8 cellular contexts compared by ENCODE assay signal in the genomic region with DNA sequence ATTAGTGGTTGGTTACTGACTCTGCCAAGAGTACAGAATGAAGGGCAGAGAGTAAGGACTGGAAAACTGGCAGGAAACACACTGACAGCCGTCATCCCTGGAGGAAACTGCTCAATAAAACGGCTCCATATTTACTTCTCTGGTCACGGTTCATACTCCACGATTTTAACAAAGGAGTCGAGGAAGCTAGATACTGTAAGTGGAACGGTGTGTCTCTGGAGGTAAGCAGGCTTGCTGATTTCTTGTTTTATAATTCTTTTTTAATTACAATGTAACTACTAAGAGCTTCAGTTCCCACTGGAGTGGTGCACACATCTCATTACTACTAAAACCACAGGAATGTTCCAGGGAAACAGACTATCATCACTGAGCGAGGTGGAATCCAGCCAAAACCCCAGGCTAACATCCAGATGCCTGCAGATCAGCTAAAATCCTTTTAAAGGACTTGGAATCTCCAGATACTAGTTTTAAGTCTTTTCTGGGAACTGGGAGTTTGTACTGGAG. TPM values are rescaled to one million over a fixed set of nuclear protein-coding genes. Genes with fewer than 3 reads are reported as not detected.
A peak's percentile ranks its signal among the peaks of the same experiment; 100 is the strongest.
DNase-seq lines count a peak whose midpoint lies in the region; ATAC-seq and TF ChIP-seq lines count a peak whose summit lies in the region.

No MANE protein-coding gene starts in this region.

- H3K27me3 Mint-ChIP-seq in Caco-2 (ENCODE audit: insufficient read depth, unreplicated experiment), result no peaks in the 10 kb centered on the region
- no peaks in the 10 kb centered on the region for H3K27me3 Mint-ChIP-seq in CD4-positive, alpha-beta memory T cell

- no peak overlapping the region for H3K4me3 ChIP-seq in Caco-2 (ENCODE audit: low read depth, low read length)
- no peak overlapping the region for H3K4me3 ChIP-seq in parathyroid adenoma (ENCODE audit: low read depth, low read length)
- no peak overlapping the region for H3K4me3 ChIP-seq in CD4-positive, alpha-beta memory T cell (ENCODE audit: low read length in 2 of 2)

- DNase-seq in Caco-2 (no peak), RWPE1 (ENCODE audit: low spot score) (peak; percentile 88), fibroblast of peridontal ligament (ENCODE audit: extremely low read depth) (peak; percentile 99), NCI-H2171 (lab: John Stamatoyannopoulos, UW) (no peak)
- no peak for DNase-seq in CD4-positive, alpha-beta memory T cell

- no peak overlapping the region for H3K4me3 Mint-ChIP-seq in Caco-2 (ENCODE audit: unreplicated experiment)
- no peak overlapping the region for H3K4me3 Mint-ChIP-seq in CD4-positive, alpha-beta memory T cell

- POLR2A ChIA-PET in Caco-2 (lab: Charles Lee) (no interaction called here), RWPE1 (lab: Yijun Ruan, JAX; ENCODE audit: low non-redundant PET) (no interaction called here)
- POLR2A ChIA-PET in CD4-positive, alpha-beta memory T cell (lab: Charles Lee; ENCODE audit: partially characterized antibody), result no interaction called here

- H3K4me2 ChIP-seq in parathyroid adenoma (ENCODE audit: low read length), result no peak overlapping the region

- H3K9me3 Mint-ChIP-seq in Caco-2 (ENCODE audit: unreplicated experiment), result no peaks in the 10 kb centered on the region
- no peaks in the 10 kb centered on the region for H3K9me3 Mint-ChIP-seq in CD4-positive, alpha-beta memory T cell

- H3K4me1 Mint-ChIP-seq in Caco-2 (ENCODE audit: low read depth, unreplicated experiment), result no peaks in the 10 kb centered on the region
- H3K4me1 Mint-ChIP-seq in CD4-positive, alpha-beta memory T cell, result peaks cover 0 to 10% (median 1%) of the 10 kb centered on the region in 4 donors

- H3K79me2 ChIP-seq in parathyroid adenoma, result no peaks in the 10 kb centered on the region

- no peak for ATAC-seq in HG03565 (IDR thresholded peaks at IDR 0.05; ENCODE audit: unreplicated experiment)
- ATAC-seq in HG02973 (IDR thresholded peaks at IDR 0.05; ENCODE audit: unreplicated experiment), result no peak

- TSS peak; percentile 24 for BruUV-seq in Caco-2 (replicated peaks; lab: Mats Ljungman, UMichigan)

- intact Hi-C loops in Caco-2 (cut with micrococcal nuclease; ENCODE audit: unreplicated experiment), result no loop called here
- intact Hi-C loops in CD4-positive, alpha-beta memory T cell (cut with micrococcal nuclease), result no loop called here

- no peak for TF ChIP-seq CTCF in Caco-2 (IDR thresholded peaks at IDR 0.05; ENCODE audit: insufficient read depth in 1 of 2, low read depth in 1 of 2, low read length in 1 of 2, severe bottlenecking in 1 of 2, unreplicated experiment in 1 of 2)
- TF ChIP-seq CTCF in RWPE1 (conservative IDR thresholded peaks at IDR 0.05; ENCODE audit: low read depth), result no peak
- TF ChIP-seq CTCF in parathyroid adenoma (IDR thresholded peaks at IDR 0.05), result no peak

- no peaks in the 10 kb centered on the region for H3K9me3 ChIP-seq in Caco-2
- H3K9me3 ChIP-seq in parathyroid adenoma (ENCODE audit: control insufficient read depth, low read length), result no peaks in the 10 kb centered on the region
- no peaks in the 10 kb centered on the region for H3K9me3 ChIP-seq in CD4-positive, alpha-beta memory T cell (ENCODE audit: control insufficient read depth in 1 of 2, low read length in 2 of 2)

- H3K27ac ChIP-seq in RWPE1 (peak overlapping the region; percentile 99), parathyroid adenoma (peak overlapping the region; percentile 25)
- H3K27ac ChIP-seq in CD4-positive, alpha-beta memory T cell (ENCODE audit: low read depth, low read length), result no peak overlapping the region

- H3K36me3 ChIP-seq in Caco-2 (ENCODE audit: control insufficient read depth, insufficient read depth, low read length), result no peaks in the 10 kb centered on the region; the same call in none of the 2 replicates
- H3K36me3 ChIP-seq in parathyroid adenoma (ENCODE audit: control insufficient read depth, insufficient read depth, low read length), result no peaks in the 10 kb centered on the region
- peaks cover 20% of the 10 kb centered on the region for H3K36me3 ChIP-seq in CD4-positive, alpha-beta memory T cell (ENCODE audit: insufficient read depth, low read length)

- no peak overlapping the region for H3K27ac Mint-ChIP-seq in Caco-2 (ENCODE audit: unreplicated experiment)
- H3K27ac Mint-ChIP-seq in CD4-positive, alpha-beta memory T cell, result peak overlapping the region in 2 of 7 donors; percentile 16 to 29

- peaks cover 4% of the 10 kb centered on the region; the same call in 1 of the 2 replicates for H3K4me1 ChIP-seq in Caco-2
- no peaks in the 10 kb centered on the region for H3K4me1 ChIP-seq in parathyroid adenoma
- H3K4me1 ChIP-seq in CD4-positive, alpha-beta memory T cell (ENCODE audit: insufficient read depth, low read length), result no peaks in the 10 kb centered on the region

- H3K9ac ChIP-seq in parathyroid adenoma, result no peak overlapping the region

- H3K36me3 Mint-ChIP-seq in Caco-2 (ENCODE audit: insufficient read depth, unreplicated experiment), result peaks cover 91% of the 10 kb centered on the region
- H3K36me3 Mint-ChIP-seq in CD4-positive, alpha-beta memory T cell, result peaks cover 36 to 45% of the 10 kb centered on the region in 2 donors

- CTCF ChIA-PET in Caco-2 (lab: Charles Lee) (no interaction called here), RWPE1 (lab: Yijun Ruan, JAX) (interaction anchor here (0.8 kb wide), 1 partner anchor 205 kb away, joined by 3 read pairs; no protein-coding TSS in a partner anchor)
- CTCF ChIA-PET in CD4-positive, alpha-beta memory T cell (lab: Charles Lee; ENCODE audit: partially characterized antibody), result interaction anchor here (1.9 kb wide), 1 partner anchor 58 kb away, joined by 6 read pairs; no protein-coding TSS in a partner anchor

- H2AFZ ChIP-seq in parathyroid adenoma, result no peak overlapping the region

- H3K27me3 ChIP-seq in Caco-2 (replicated peaks; ENCODE audit: control insufficient read depth, insufficient read depth, low read length) (no peaks in the 10 kb centered on the region), parathyroid adenoma (ENCODE audit: control insufficient read depth, insufficient read depth, low read length) (no peaks in the 10 kb centered on the region)
- no peaks in the 10 kb centered on the region for H3K27me3 ChIP-seq in CD4-positive, alpha-beta memory T cell (ENCODE audit: insufficient read depth, low read length)

RNA-seq across cellular contexts. Expression of a gene that starts 17.8 kb away (rescaled TPM):
- 36.3 and 38.4 TPM in 2 replicates for total RNA-seq in Caco-2 (2022)
- under 1 TPM in 1 of 2 experiments, not detected in 1; 0.47 TPM for total RNA-seq in CD4-positive, alpha-beta memory T cell
- under 1 TPM in 1 of 2 donors, not detected in 1; 0.69 TPM for polyA plus RNA-seq in CD4-positive, alpha-beta memory T cell

RNA-seq across cellular contexts. Expression of a gene that starts 37.0 kb away (rescaled TPM):
- total RNA-seq in Caco-2 (2022), result 59.9 and 63.8 TPM in 2 replicates
- total RNA-seq in CD4-positive, alpha-beta memory T cell, result 1 to 10 TPM in 1 of 2 experiments, under 1 TPM in 1; 0.19 to 1.3 TPM
- under 1 TPM in 1 of 2 donors, not detected in 1; 0.14 TPM for polyA plus RNA-seq in CD4-positive, alpha-beta memory T cell

RNA-seq across cellular contexts. Expression of a gene that starts 50.1 kb away (rescaled TPM):
- 26.2 and 32.1 TPM in 2 replicates for total RNA-seq in Caco-2 (2022)
- 10 to 100 TPM; 31.2 to 31.5 TPM for total RNA-seq in CD4-positive, alpha-beta memory T cell
- polyA plus RNA-seq in CD4-positive, alpha-beta memory T cell, result 10 to 100 TPM in 1 of 2 donors, 1 to 10 TPM in 1; 3.1 to 20.3 TPM

RNA-seq across cellular contexts. Expression of a gene that starts 50.2 kb away (rescaled TPM):
- total RNA-seq in Caco-2 (2022), result 147 and 167 TPM in 2 replicates
- total RNA-seq in CD4-positive, alpha-beta memory T cell, result 100 to 1,000 TPM; 103 to 119 TPM
- 100 to 1,000 TPM in 1 of 2 donors, 10 to 100 TPM in 1; 95.4 to 112 TPM for polyA plus RNA-seq in CD4-positive, alpha-beta memory T cell

RNA-seq across cellular contexts. Expression of a gene that starts 55.1 kb away (rescaled TPM):
- 24.8 and 26.6 TPM in 2 replicates for total RNA-seq in Caco-2 (2022)
- 10 to 100 TPM; 36.3 to 40.3 TPM for total RNA-seq in CD4-positive, alpha-beta memory T cell
- polyA plus RNA-seq in CD4-positive, alpha-beta memory T cell, result 10 to 100 TPM in 1 of 2 donors, 1 to 10 TPM in 1; 4.4 to 23.4 TPM

Comparison
In these comparisons a context has a peak if more than half of its experiments do, and no peak if none do; other contexts are left out.
1. DNase-seq: peak in RWPE1 (single experiment) and fibroblast of peridontal ligament (single experiment); none in Caco-2 (0 of 2), NCI-H2171 (single experiment) and CD4-positive, alpha-beta memory T cell (0 of 5).
2. RNA of a gene that starts 17.8 kb away (total RNA-seq): 36.3 to 38.4 TPM in Caco-2; 0.47 TPM in CD4-positive, alpha-beta memory T cell; every median in the first group is over 10 times any median in the second.
3. RNA of a gene that starts 37.0 kb away (total RNA-seq): 59.9 to 63.8 TPM in Caco-2; 0.19 to 1.3 TPM in CD4-positive, alpha-beta memory T cell; every median in the first group is over 10 times any median in the second.